In genomic region chr19:39846176-39846677, GRCh38 we compare ENCODE assay signal across 8 cellular contexts. TPM values are rescaled to one million over a fixed set of nuclear protein-coding genes. Genes with fewer than 3 reads are reported as not detected.
DNase-seq lines count a peak whose midpoint lies in the region; ATAC-seq and TF ChIP-seq lines count a peak whose summit lies in the region.

Gene FBL (minus strand): TSS chr19:39846379. CDS start chr19:39846300, 79 bp downstream.

- ATAC-seq in GM21717 (IDR thresholded peaks at IDR 0.05; ENCODE audit: unreplicated experiment) (peak; percentile 65), esophagus mucosa (peak; percentile 94)

- DNase-seq in DMS153 treated with DMSO at 0.1 percent for 48 hours (lab: John Stamatoyannopoulos, UW; ENCODE audit: unreplicated experiment) (peak; percentile 88), KG1 (lab: John Stamatoyannopoulos, UW) (peak; percentile 87), myocyte (ENCODE audit: low read depth) (peak; percentile 94)
- DNase-seq in activated T-cell treated with anti-CD3 and anti-CD28 coated beads, Interleukin-2, amount 50 U/mL, for 48 hours: peak; percentile 98 to 99
- peak; percentile 92 to 96 for DNase-seq in stimulated activated CD8-positive, alpha-beta memory T cell treated with anti-CD3 and anti-CD28 coated beads, Interleukin-7, amount 100 ng/mL, for 48 hours (ENCODE audit: extremely low read depth in 1 of 2, low read depth in 1 of 2)

TF ChIP-seq in PFSK-1, 5 proteins besides CTCF, POLR2A, EP300 and RAD21:
- no peak for TF ChIP-seq FOXP2 (optimal IDR thresholded peaks at IDR 0.05; ENCODE audit: borderline replicate concordance, extremely low read depth, extremely low read length, insufficient read depth)
- TF ChIP-seq TAF1 (IDR thresholded peaks at IDR 0.05; ENCODE audit: borderline replicate concordance, insufficient read depth, low read length): peak; percentile 67; the same call in 1 of the 2 replicates
- TF ChIP-seq REST (IDR thresholded peaks at IDR 0.05; ENCODE audit: insufficient read depth in 1 of 2, low read depth in 2 of 2, low read length in 2 of 2): no peak; a peak in 1 of 4 replicates
- peak; percentile 61; the same call in 1 of the 2 replicates for TF ChIP-seq SIN3A (IDR thresholded peaks at IDR 0.05; ENCODE audit: borderline replicate concordance, insufficient read depth, low read length)
- peak; percentile 89 for TF ChIP-seq POLR2AphosphoS5 (IDR thresholded peaks at IDR 0.05; ENCODE audit: low read depth, low read length)

RNA-seq across cellular contexts. Expression of gene FBL, which starts in this region (rescaled TPM):
- 479 TPM for polyA plus RNA-seq in PFSK-1 (2012; ENCODE audit: insufficient read length, low read depth)
- total RNA-seq in esophagus mucosa (294 TPM), myocyte (21.7 and 26.1 TPM in 2 replicates)
- polyA plus RNA-seq in myocyte (2012): 77.8 TPM

Comparison
In these comparisons a context has a peak if more than half of its experiments do, and no peak if none do; other contexts are left out.
1. Peak in every context shown above with its lines: DNase-seq and ATAC-seq.
2. RNA of gene FBL (total RNA-seq): 294 TPM in esophagus mucosa (single experiment); 21.7 to 26.1 TPM in myocyte; every median in the first group is over 10 times any median in the second.